Comparison of ENCODE assay signal across 20 cellular contexts in the genomic region with DNA sequence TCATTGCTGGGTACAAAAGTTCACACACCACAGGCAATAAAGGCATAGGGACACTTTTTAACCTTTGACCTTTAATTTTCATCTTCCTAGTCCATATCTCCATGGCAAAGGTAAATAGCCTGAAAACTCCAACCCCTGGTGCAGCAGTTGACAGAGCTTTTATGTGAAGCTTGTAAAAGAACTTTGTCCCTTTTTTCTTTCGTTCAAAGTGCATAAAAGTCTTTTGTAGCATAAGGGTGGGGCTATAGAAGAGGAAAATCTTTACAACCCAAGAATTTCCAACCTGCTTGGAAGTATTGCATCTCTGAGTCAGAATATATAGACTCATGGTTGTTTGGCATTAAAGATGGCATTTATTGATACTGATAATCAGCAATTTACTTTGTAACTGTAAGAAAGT. TPM values are rescaled to one million over a fixed set of nuclear protein-coding genes. Genes with fewer than 3 reads are reported as not detected.
DNase-seq lines count a peak whose midpoint lies in the region; ATAC-seq and FAIRE-seq lines count a peak whose summit lies in the region.
"Had no signal": no experiment of that assay in that cellular context is flagged by ENCODE, and none has a peak within 500 bp of the region (broad histone marks: within the 10 kb centered on the region; RNA-seq: fewer than 3 reads in every experiment).

No MANE protein-coding gene starts in this region.

- no peak overlapping the region for H3K27ac Mint-ChIP-seq in naive thymus-derived CD8-positive, alpha-beta T cell
- H3K27ac Mint-ChIP-seq: B cell; CD8-positive, alpha-beta T cell; H9 had no signal

- H3K27me3 ChIP-seq in HAP-1 (ENCODE audit: low read depth) (no peaks in the 10 kb centered on the region), mucosa of rectum (ENCODE audit: control insufficient read depth in 2 of 2, insufficient read depth in 2 of 2, low read length in 2 of 2) (no peaks in the 10 kb centered on the region)

- ATAC-seq in naive thymus-derived CD8-positive, alpha-beta T cell = no peak
- ATAC-seq: CD8-positive, alpha-beta T cell; K562 had no signal

- H3K4me3 ChIP-seq in HAP-1 (no peak overlapping the region), mucosa of rectum (ENCODE audit: low read length in 2 of 2) (no peak overlapping the region)
- H3K4me3 ChIP-seq: K562 had no signal

- in situ Hi-C loops in HAP-1 (cut with MboI; ENCODE audit: low sequenced_read_pairs) = no loop called here

- H3K27ac ChIP-seq in mucosa of rectum (ENCODE audit: low read depth in 2 of 2, low read length in 2 of 2) = peak overlapping the region; percentile 38 to 65
- H3K27ac ChIP-seq: C4-2B, HL-60 had no signal

- no peaks in the 10 kb centered on the region for H3K4me1 Mint-ChIP-seq in naive thymus-derived CD8-positive, alpha-beta T cell
- H3K4me1 Mint-ChIP-seq: B cell, H9 had no signal

- H3K4me1 ChIP-seq in HAP-1 (peaks cover 28% of the 10 kb centered on the region), mucosa of rectum (ENCODE audit: control insufficient read depth in 2 of 2, insufficient read depth in 2 of 2, low read length in 2 of 2) (peaks cover 4 to 17% of the 10 kb centered on the region in 2 donors)

- no peaks in the 10 kb centered on the region for H3K36me3 ChIP-seq in HAP-1 (replicated peaks)
- H3K36me3 ChIP-seq in mucosa of rectum (ENCODE audit: control insufficient read depth in 2 of 2, insufficient read depth in 2 of 2, low read length in 2 of 2) = peaks cover 2 to 8% of the 10 kb centered on the region in 2 donors

- DNase-seq in HAP-1 (ENCODE audit: low spot score in 2 of 2) (peak; percentile 45 to 85), ureter (ENCODE audit: low spot score) (no peak)
- DNase-seq in stimulated activated CD4-positive, alpha-beta T cell treated with anti-CD3 and anti-CD28 coated beads, Interleukin-2, amount 100 ng/mL, for 24 hours = no peak
- no peak for DNase-seq in activated CD4-positive, alpha-beta T cell treated with anti-CD3 and anti-CD28 coated beads, Interleukin-2, amount 50 U/mL, for 48 hours
- no peak for DNase-seq in naive thymus-derived CD8-positive, alpha-beta T cell
- DNase-seq: CD8-positive, alpha-beta T cell; COR-L47; DND-41; GDM1; GOT3; H9 had no signal

- no peak overlapping the region for H3K4me3 Mint-ChIP-seq in naive thymus-derived CD8-positive, alpha-beta T cell
- H3K4me3 Mint-ChIP-seq: B cell; CD8-positive, alpha-beta T cell; H9 had no signal

- peak; percentile 99 for FAIRE-seq in colon (lab: Jason Lieb, UNC)
- FAIRE-seq: A204.1, GM12892, GM19239, K562 had no signal

- no peaks in the 10 kb centered on the region; the same call in 1 of the 2 replicates for H3K9me3 ChIP-seq in HAP-1
- no peaks in the 10 kb centered on the region for H3K9me3 ChIP-seq in mucosa of rectum (ENCODE audit: control insufficient read depth in 2 of 2, low read length in 2 of 2)

- POLR2A ChIA-PET in naive thymus-derived CD8-positive, alpha-beta T cell (lab: Charles Lee) = no interaction called here

- no peaks in the 10 kb centered on the region for H3K27me3 Mint-ChIP-seq in naive thymus-derived CD8-positive, alpha-beta T cell
- H3K27me3 Mint-ChIP-seq: B cell had no signal

- peaks cover 0 to 24% (median 7%) of the 10 kb centered on the region in 9 donors for H3K9me3 Mint-ChIP-seq in naive thymus-derived CD8-positive, alpha-beta T cell

- no peak overlapping the region for H3K9ac ChIP-seq in mucosa of rectum (ENCODE audit: low read depth in 1 of 2, low read length in 2 of 2)

- no peaks in the 10 kb centered on the region for H3K36me3 Mint-ChIP-seq in naive thymus-derived CD8-positive, alpha-beta T cell
- H3K36me3 Mint-ChIP-seq: CD8-positive, alpha-beta T cell had no signal

RNA-seq across cellular contexts. Expression of gene POF1B, which starts 20.4 kb away (rescaled TPM):
- total RNA-seq in ureter = 46.8 TPM
- total RNA-seq in naive thymus-derived CD8-positive, alpha-beta T cell = not detected
- polyA plus RNA-seq in naive thymus-derived CD8-positive, alpha-beta T cell = not detected
- total RNA-seq: CD8-positive, alpha-beta T cell; H9 had no signal

Comparison
In these comparisons a context has a peak if more than half of its experiments do, and no peak if none do; other contexts are left out.
1. DNase-seq: peak in HAP-1 (2 of 2); none in stimulated activated CD4-positive, alpha-beta T cell treated with anti-CD3 and anti-CD28 coated beads, Interleukin-2, amount 100 ng/mL, for 24 hours (0 of 2), ureter (single experiment), activated CD4-positive, alpha-beta T cell treated with anti-CD3 and anti-CD28 coated beads, Interleukin-2, amount 50 U/mL, for 48 hours (0 of 2) and naive thymus-derived CD8-positive, alpha-beta T cell (0 of 10).
2. RNA of gene POF1B, which starts 20.4 kb away (total RNA-seq): 46.8 TPM in ureter (single experiment); not detected in naive thymus-derived CD8-positive, alpha-beta T cell; every median in the first group is over 10 times any median in the second.